In the genomic region with DNA sequence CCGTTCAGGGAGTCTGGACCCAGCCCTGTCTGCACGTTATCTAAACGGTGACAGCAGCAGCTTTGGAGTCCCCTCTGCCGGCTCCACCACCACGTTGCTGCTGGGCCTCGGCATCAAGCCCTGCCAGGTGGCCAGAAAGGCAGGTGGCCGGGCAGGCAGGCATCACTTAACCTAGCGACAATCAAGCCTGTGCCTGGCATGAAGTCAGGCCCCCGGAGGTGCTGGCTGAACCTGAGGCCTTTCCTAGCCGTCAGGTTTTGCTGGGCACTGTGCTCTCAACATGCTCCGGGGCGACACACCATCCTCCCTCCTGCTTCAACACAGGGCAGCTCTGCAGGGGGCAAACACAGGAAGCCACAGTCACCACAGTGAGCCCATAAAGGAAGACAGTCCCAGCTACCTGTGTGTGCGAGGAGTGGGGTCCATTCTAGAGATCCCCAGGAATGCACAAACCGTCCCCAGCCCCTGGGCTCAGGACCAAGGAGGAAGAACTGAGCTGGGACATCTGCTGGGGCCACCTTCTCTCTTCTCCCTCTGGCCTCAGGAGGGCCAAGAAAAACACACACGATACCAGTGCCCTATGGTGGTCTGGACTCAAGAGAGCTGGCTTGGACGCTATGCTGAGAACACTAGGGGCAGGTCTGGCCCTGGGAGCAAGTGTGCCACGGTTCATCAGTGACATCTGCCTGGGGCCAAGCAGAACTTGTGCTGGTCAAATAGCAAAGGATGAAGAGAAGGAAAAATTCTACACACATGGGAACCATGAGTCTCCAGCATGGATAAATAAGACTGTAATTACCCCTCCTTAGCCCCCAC, we compare ENCODE assay signal across 8 cellular contexts. TPM values are rescaled to one million over a fixed set of nuclear protein-coding genes. Genes with fewer than 3 reads are reported as not detected.
DNase-seq lines count a peak whose midpoint lies in the region; ATAC-seq and TF ChIP-seq lines count a peak whose summit lies in the region.

No MANE protein-coding gene starts in this region.

- no peaks in the 10 kb centered on the region for H3K9me2 ChIP-seq in hepatocyte (replicated peaks; ENCODE audit: insufficient read depth)

- H3K27ac ChIP-seq in thymus (ENCODE audit: low read depth) (peak overlapping the region; percentile 53), hepatocyte (no peak overlapping the region)

- H3K27ac Mint-ChIP-seq in activated naive CD4-positive, alpha-beta T cell treated with anti-CD3 and anti-CD28 coated beads for 36 hours, result peak overlapping the region; percentile 93

- no peaks in the 10 kb centered on the region for H3K9me3 ChIP-seq in thymus (ENCODE audit: control insufficient read depth)
- H3K9me3 ChIP-seq in hepatocyte (ENCODE audit: low read depth), result no peaks in the 10 kb centered on the region

- H3K4me3 ChIP-seq in GM12865 (ENCODE audit: low read depth, low read length) (peak overlapping the region; percentile 45), thymus (ENCODE audit: low read length) (no peak overlapping the region), hepatocyte (no peak overlapping the region)

- H3K4me3 Mint-ChIP-seq in activated naive CD4-positive, alpha-beta T cell treated with anti-CD3 and anti-CD28 coated beads for 36 hours, result peak overlapping the region; percentile 58

- peaks cover 99% of the 10 kb centered on the region for H3K4me1 Mint-ChIP-seq in activated naive CD4-positive, alpha-beta T cell treated with anti-CD3 and anti-CD28 coated beads for 36 hours (ENCODE audit: low read depth)

- ATAC-seq in GM21825 (IDR thresholded peaks at IDR 0.05; ENCODE audit: unreplicated experiment), result peak; percentile 23

- TF ChIP-seq CTCF in GM12865 (IDR thresholded peaks at IDR 0.05; ENCODE audit: insufficient read depth, low read depth, low read length, missing control alignments), result no peak
- no peak for TF ChIP-seq CTCF in hepatocyte (IDR thresholded peaks at IDR 0.05; ENCODE audit: poor library complexity)
- no peak for TF ChIP-seq CTCF in GM20000 (IDR thresholded peaks at IDR 0.05; ENCODE audit: extremely low read depth, missing control alignments)

- no peaks in the 10 kb centered on the region for H3K27me3 ChIP-seq in thymus (ENCODE audit: control insufficient read depth, insufficient read depth)
- no peaks in the 10 kb centered on the region for H3K27me3 ChIP-seq in hepatocyte

- H3K79me2 ChIP-seq in hepatocyte, result peaks cover 12% of the 10 kb centered on the region

- H3K36me3 ChIP-seq in thymus (ENCODE audit: control insufficient read depth, insufficient read depth) (peaks cover 4% of the 10 kb centered on the region), hepatocyte (replicated peaks; ENCODE audit: insufficient read depth, low read depth) (no peaks in the 10 kb centered on the region)

- H2AFZ ChIP-seq in hepatocyte, result no peak overlapping the region

- H3K4me1 ChIP-seq in thymus (ENCODE audit: control insufficient read depth, insufficient read depth, low read length) (peaks cover 60% of the 10 kb centered on the region), hepatocyte (ENCODE audit: insufficient read depth) (peaks cover 32% of the 10 kb centered on the region)

- H3K4me2 ChIP-seq in hepatocyte, result no peak overlapping the region

- H3K27me3 Mint-ChIP-seq in activated naive CD4-positive, alpha-beta T cell treated with anti-CD3 and anti-CD28 coated beads for 36 hours (ENCODE audit: low read depth), result no peaks in the 10 kb centered on the region

- 6% methylated on average over 17 of the region's 17 CpGs for WGBS in thymus
- 81% methylated on average over 17 of the region's 17 CpGs for WGBS in hepatocyte (ENCODE audit: low lambda C conversion rate, missing lambda C conversion rate)

- no peaks in the 10 kb centered on the region for H3K9me3 Mint-ChIP-seq in activated naive CD4-positive, alpha-beta T cell treated with anti-CD3 and anti-CD28 coated beads for 36 hours

- intact Hi-C loops in activated naive CD4-positive, alpha-beta T cell treated with anti-CD3 and anti-CD28 coated beads for 36 hours (cut with micrococcal nuclease), result loop anchor here (1.0 to 5.0 kb wide), 10 partner anchors 16 to 146 kb away; no protein-coding TSS in a partner anchor

- H4K20me1 ChIP-seq in hepatocyte (ENCODE audit: insufficient read depth, poor library complexity, severe bottlenecking), result no peaks in the 10 kb centered on the region

- peak; percentile 65 for DNase-seq in GM12865 (ENCODE audit: low read depth)
- DNase-seq in NCI-H128 (lab: John Stamatoyannopoulos, UW; ENCODE audit: unreplicated experiment), result peak; percentile 51
- peak; percentile 64 for DNase-seq in activated naive CD4-positive, alpha-beta T cell treated with anti-CD3 and anti-CD28 coated beads for 36 hours
- DNase-seq in hepatocyte (ENCODE audit: low spot score), result no peak
- no peak for DNase-seq in midbrain (lab: John Stamatoyannopoulos, UW)
- DNase-seq in GM20000 (ENCODE audit: low spot score), result no peak

- H3K36me3 Mint-ChIP-seq in activated naive CD4-positive, alpha-beta T cell treated with anti-CD3 and anti-CD28 coated beads for 36 hours (ENCODE audit: low read depth), result peaks cover 3% of the 10 kb centered on the region

- CTCF ChIA-PET in activated naive CD4-positive, alpha-beta T cell treated with anti-CD3 and anti-CD28 coated beads for 36 hours (lab: Charles Lee), result interaction anchor here (0.7 to 8.3 kb wide), 7 partner anchors 11 to 85 kb away, joined by 4 to 47 read pairs (median 5); no protein-coding TSS in a partner anchor

RNA-seq across cellular contexts. Expression of a gene that starts 44.7 kb away (rescaled TPM):
- total RNA-seq in activated naive CD4-positive, alpha-beta T cell treated with anti-CD3 and anti-CD28 coated beads for 36 hours, result 10 to 100 TPM; 76.0 to 83.3 TPM
- polyA plus RNA-seq in thymus (47.4 TPM), hepatocyte (4.3 and 5.9 TPM in 2 replicates)
- 4.7 and 11.3 TPM in 2 replicates for total RNA-seq in hepatocyte

Comparison
In these comparisons a context has a peak if more than half of its experiments do, and no peak if none do; other contexts are left out.
1. DNase-seq: peak in GM12865 (single experiment), NCI-H128 (single experiment) and activated naive CD4-positive, alpha-beta T cell treated with anti-CD3 and anti-CD28 coated beads for 36 hours (single experiment); none in hepatocyte (single experiment), midbrain (single experiment) and GM20000 (single experiment).